8 cellular contexts compared by ENCODE assay signal in genomic region chr1:36161656-36162531, GRCh38. TPM values are rescaled to one million over a fixed set of nuclear protein-coding genes. Genes with fewer than 3 reads are reported as not detected.
DNase-seq lines count a peak whose midpoint lies in the region; ATAC-seq, FAIRE-seq and TF ChIP-seq lines count a peak whose summit lies in the region.

No MANE protein-coding gene starts in this region.

- H3K27ac ChIP-seq in right cardiac atrium (ENCODE audit: low read length) (peak overlapping the region; percentile 94), skin epidermis (peak overlapping the region in 20 of 21 experiments; percentile 70 to 100 (median 89))

- no peak for FAIRE-seq in H54 (lab: Jason Lieb, UNC)

- no peaks in the 10 kb centered on the region for H3K27me3 Mint-ChIP-seq in activated naive CD8-positive, alpha-beta T cell treated with anti-CD3 and anti-CD28 coated beads for 36 hours

- H3K9me3 Mint-ChIP-seq in activated naive CD8-positive, alpha-beta T cell treated with anti-CD3 and anti-CD28 coated beads for 36 hours = no peaks in the 10 kb centered on the region

- peak overlapping the region; percentile 86 for H3K4me3 Mint-ChIP-seq in activated naive CD8-positive, alpha-beta T cell treated with anti-CD3 and anti-CD28 coated beads for 36 hours

- no peak for TF ChIP-seq POLR2A in H54 (IDR thresholded peaks at IDR 0.05; ENCODE audit: low read depth, low read length)

- H3K9me3 ChIP-seq in right cardiac atrium (ENCODE audit: control insufficient read depth, low read length) = no peaks in the 10 kb centered on the region

- H3K4me1 ChIP-seq in right cardiac atrium (ENCODE audit: control insufficient read depth, insufficient read depth, low read length) = peaks cover 32% of the 10 kb centered on the region

- intact Hi-C loops in right cardiac atrium (cut with DNase I) = loop anchor here in 1 of 4 donors (2.0 kb wide), 1 partner anchor 61 kb away; no protein-coding TSS in a partner anchor

- H3K4me3 ChIP-seq in right cardiac atrium (ENCODE audit: low read length) (peak overlapping the region; percentile 55), skin epidermis (peak overlapping the region in 6 of 7 experiments; percentile 19 to 31 (median 21))

- H3K36me3 Mint-ChIP-seq in activated naive CD8-positive, alpha-beta T cell treated with anti-CD3 and anti-CD28 coated beads for 36 hours = peaks cover 51% of the 10 kb centered on the region

- H3K27me3 ChIP-seq in right cardiac atrium (ENCODE audit: control insufficient read depth, insufficient read depth) = no peaks in the 10 kb centered on the region

- ATAC-seq in GM21390 (IDR thresholded peaks at IDR 0.05; ENCODE audit: unreplicated experiment) (peak; percentile 52), right cardiac atrium (peak; percentile 7 to 13), GM21723 (IDR thresholded peaks at IDR 0.05; ENCODE audit: unreplicated experiment) (no peak), GM18517 (IDR thresholded peaks at IDR 0.05; ENCODE audit: unreplicated experiment) (no peak)

- peaks cover 68% of the 10 kb centered on the region for H3K4me1 Mint-ChIP-seq in activated naive CD8-positive, alpha-beta T cell treated with anti-CD3 and anti-CD28 coated beads for 36 hours

- DNase-seq in OCI-M1 (lab: John Stamatoyannopoulos, UW) (peak; percentile 30), right cardiac atrium (peak in 2 of 3 donors; percentile 56 to 65), H54 (ENCODE audit: insufficient read length, low spot score) (no peak)
- peak; percentile 51 for DNase-seq in activated naive CD8-positive, alpha-beta T cell treated with anti-CD3 and anti-CD28 coated beads for 36 hours

- 17% methylated on average over 14 of the region's 14 CpGs for WGBS in right cardiac atrium

- peak overlapping the region; percentile 93 for H3K27ac Mint-ChIP-seq in activated naive CD8-positive, alpha-beta T cell treated with anti-CD3 and anti-CD28 coated beads for 36 hours

RNA-seq across cellular contexts. Expression of gene MAP7D1, which starts 5.9 kb away (rescaled TPM):
- total RNA-seq in activated naive CD8-positive, alpha-beta T cell treated with anti-CD3 and anti-CD28 coated beads for 36 hours = 100 to 1,000 TPM; 158 to 168 TPM
- total RNA-seq in right cardiac atrium = 100 to 1,000 TPM; 285 to 403 (median 374) TPM
- polyA plus RNA-seq in right cardiac atrium = 330 TPM

RNA-seq across cellular contexts. Expression of gene TRAPPC3, which starts 12.6 kb away (rescaled TPM):
- total RNA-seq in activated naive CD8-positive, alpha-beta T cell treated with anti-CD3 and anti-CD28 coated beads for 36 hours = 10 to 100 TPM; 58.0 to 59.4 TPM
- total RNA-seq in right cardiac atrium = 10 to 100 TPM; 58.5 to 67.2 (median 64.0) TPM
- polyA plus RNA-seq in right cardiac atrium = 73.6 TPM

RNA-seq across cellular contexts. Expression of gene COL8A2, which starts 36.9 kb away (rescaled TPM):
- total RNA-seq in activated naive CD8-positive, alpha-beta T cell treated with anti-CD3 and anti-CD28 coated beads for 36 hours = 1 to 10 TPM; 1.8 to 1.9 TPM
- 1 to 10 TPM; 2.7 to 4.1 (median 3.3) TPM for total RNA-seq in right cardiac atrium
- polyA plus RNA-seq in right cardiac atrium = 2.4 TPM

Comparison
In these comparisons a context has a peak if more than half of its experiments do, and no peak if none do; other contexts are left out.
1. ATAC-seq: peak in GM21390 (single experiment) and right cardiac atrium (2 of 2); none in GM21723 (single experiment) and GM18517 (single experiment).